In genomic region chr16:230949-231348, GRCh38 we compare ENCODE assay signal across 23 cellular contexts. TPM values are rescaled to one million over a fixed set of nuclear protein-coding genes. Genes with fewer than 3 reads are reported as not detected.
"Had no signal": no experiment of that assay in that cellular context is flagged by ENCODE, and none has a peak within 500 bp of the region (broad histone marks: within the 10 kb centered on the region; RNA-seq: fewer than 3 reads in every experiment).

No MANE protein-coding gene starts in this region.

- H3K27ac ChIP-seq: dorsolateral prefrontal cortex, heart left ventricle, pancreas, right lobe of liver, thoracic aorta, transverse colon had no signal

- DNase-seq: cortex of kidney; dorsolateral prefrontal cortex; effector CD8-positive, alpha-beta T cell; heart left ventricle; hippocampal formation; left colon; mammary epithelial cell; mucosa of descending colon; naive thymus-derived CD8-positive, alpha-beta T cell; occipital lobe; right lobe of liver; stimulated activated CD4-positive, alpha-beta T cell treated with anti-CD3 and anti-CD28 coated beads, Interleukin-15, amount 100 ng/mL, for 24 hours; stimulated activated CD4-positive, alpha-beta T cell treated with anti-CD3 and anti-CD28 coated beads, Interleukin-1b, Interleukin-23, amount 100 ng/mL, for 48 hours; stimulated activated CD4-positive, alpha-beta T cell treated with anti-CD3 and anti-CD28 coated beads, Interleukin-4, amount 100 ng/mL, for 4 hours; stimulated activated naive B cell treated with anti-CD40 and anti-IgM and Interleukin-4, amounts not matched to agents 10 μg/mL and 1 μg/mL and 100 μg/mL, for 72 hours; stimulated activated naive CD8-positive, alpha-beta T cell treated with anti-CD3 and anti-CD28 coated beads, Interleukin-15, amount 100 ng/mL, for 72 hours; transverse colon had no signal

- H3K4me3 Mint-ChIP-seq: stimulated activated naive B cell treated with anti-CD40 and anti-IgM and Interleukin-4, amounts not matched to agents 10 μg/mL and 1 μg/mL and 100 μg/mL, for 72 hours had no signal

- ATAC-seq: heart left ventricle; left colon; mucosa of descending colon; naive thymus-derived CD8-positive, alpha-beta T cell; pancreas; right lobe of liver; stimulated activated naive B cell treated with anti-CD40 and anti-IgM and Interleukin-4, amounts not matched to agents 10 μg/mL and 1 μg/mL and 100 μg/mL, for 72 hours; stimulated activated naive CD8-positive, alpha-beta T cell treated with anti-CD3 and anti-CD28 coated beads, Interleukin-15, amount 100 ng/mL, for 72 hours had no signal

- H3K9me3 Mint-ChIP-seq: naive thymus-derived CD8-positive, alpha-beta T cell; stimulated activated naive CD8-positive, alpha-beta T cell treated with anti-CD3 and anti-CD28 coated beads, Interleukin-15, amount 100 ng/mL, for 72 hours had no signal

- H3K27me3 Mint-ChIP-seq: naive thymus-derived CD8-positive, alpha-beta T cell; progenitor cell of endocrine pancreas; stimulated activated naive B cell treated with anti-CD40 and anti-IgM and Interleukin-4, amounts not matched to agents 10 μg/mL and 1 μg/mL and 100 μg/mL, for 72 hours; stimulated activated naive CD8-positive, alpha-beta T cell treated with anti-CD3 and anti-CD28 coated beads, Interleukin-15, amount 100 ng/mL, for 72 hours had no signal

- H3K27ac Mint-ChIP-seq: progenitor cell of endocrine pancreas; stimulated activated naive B cell treated with anti-CD40 and anti-IgM and Interleukin-4, amounts not matched to agents 10 μg/mL and 1 μg/mL and 100 μg/mL, for 72 hours; stimulated activated naive CD8-positive, alpha-beta T cell treated with anti-CD3 and anti-CD28 coated beads, Interleukin-15, amount 100 ng/mL, for 72 hours had no signal

RNA-seq across cellular contexts. Expression of gene RGS11, which starts 44.8 kb away (rescaled TPM):
- total RNA-seq: kidney epithelial cell; naive thymus-derived CD8-positive, alpha-beta T cell had no signal

RNA-seq across cellular contexts. Expression of gene ARHGDIG, which starts 49.4 kb away (rescaled TPM):
- total RNA-seq: mammary epithelial cell, right lobe of liver, subcutaneous adipose tissue, thoracic aorta, ureter had no signal

RNA-seq across cellular contexts. Expression of gene HBQ1, which starts 50.7 kb away (rescaled TPM):
- total RNA-seq: heart left ventricle; left colon; mucosa of descending colon; naive thymus-derived CD8-positive, alpha-beta T cell; subcutaneous adipose tissue; thoracic aorta; transverse colon; ureter had no signal
